In the genomic region with DNA sequence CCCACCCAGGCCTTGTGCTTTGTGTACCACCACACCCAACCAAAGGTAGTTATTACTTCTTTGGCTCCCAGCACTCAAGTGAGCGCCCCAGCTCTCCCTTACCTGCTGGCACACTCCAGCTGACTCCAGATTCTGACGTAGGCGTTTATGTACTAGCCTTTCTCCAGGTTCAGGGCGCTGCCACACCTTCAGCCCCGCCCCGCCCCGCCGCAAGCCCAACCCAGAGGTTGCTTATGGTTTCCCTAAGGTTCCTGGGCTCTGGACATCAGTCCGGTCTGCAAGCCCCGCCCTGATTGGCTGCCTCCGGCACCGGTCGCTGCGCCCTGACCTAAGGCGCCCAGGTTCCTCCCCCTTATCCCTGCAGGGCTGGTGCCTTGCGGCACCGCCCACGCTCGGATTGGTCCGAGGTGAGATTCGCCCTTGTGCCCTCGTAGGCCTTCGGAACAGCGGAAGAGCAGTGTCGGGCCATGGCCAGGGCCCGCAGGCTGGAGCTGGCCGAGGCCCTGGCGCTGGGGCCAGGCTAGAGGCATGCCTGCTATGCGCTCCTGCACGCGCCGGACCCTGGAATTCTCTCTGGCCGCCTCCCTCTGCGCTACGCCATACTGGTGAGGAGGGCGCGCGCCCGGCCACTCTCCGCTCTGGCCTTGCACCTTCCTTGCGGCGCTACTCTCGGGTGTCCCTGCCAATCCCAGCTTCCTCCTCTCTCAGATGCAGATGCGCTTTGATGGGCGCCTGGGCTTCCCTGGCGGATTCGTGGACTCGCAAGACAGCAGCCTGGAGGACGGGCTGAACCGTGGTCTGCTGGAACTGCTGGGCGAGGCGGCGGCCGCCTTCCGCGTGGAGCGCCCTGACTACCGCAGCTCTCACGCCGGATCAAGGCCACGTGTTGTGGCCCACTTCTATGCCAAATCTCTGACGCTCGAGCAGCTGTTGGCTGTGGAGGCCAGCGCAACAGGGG, we compare ENCODE assay signal across 8 cellular contexts.
DNase-seq lines count a peak whose midpoint lies in the region; ATAC-seq and TF ChIP-seq lines count a peak whose summit lies in the region.

No MANE protein-coding gene starts in this region.

- H3K4me3 Mint-ChIP-seq in stimulated activated naive B cell treated with anti-CD40 and anti-IgM and Interleukin-4, amounts not matched to agents 10 μg/mL and 1 μg/mL and 100 μg/mL, for 72 hours: peak overlapping the region; percentile 75 to 92

- TF ChIP-seq CTCF in GM13976 (IDR thresholded peaks at IDR 0.05; ENCODE audit: borderline replicate concordance, control extremely low read depth, extremely low read depth, insufficient read depth, missing control alignments): no peak

- H3K27ac Mint-ChIP-seq in stimulated activated naive B cell treated with anti-CD40 and anti-IgM and Interleukin-4, amounts not matched to agents 10 μg/mL and 1 μg/mL and 100 μg/mL, for 72 hours: peak overlapping the region; percentile 94

- H3K9me3 Mint-ChIP-seq in stimulated activated naive B cell treated with anti-CD40 and anti-IgM and Interleukin-4, amounts not matched to agents 10 μg/mL and 1 μg/mL and 100 μg/mL, for 72 hours: no peaks in the 10 kb centered on the region

- peaks cover 11 to 17% of the 10 kb centered on the region in 2 donors for H3K4me1 Mint-ChIP-seq in stimulated activated naive B cell treated with anti-CD40 and anti-IgM and Interleukin-4, amounts not matched to agents 10 μg/mL and 1 μg/mL and 100 μg/mL, for 72 hours

- ATAC-seq in HG02588 (IDR thresholded peaks at IDR 0.05; ENCODE audit: unreplicated experiment) (peak; percentile 86), GM21717 (IDR thresholded peaks at IDR 0.05; ENCODE audit: unreplicated experiment) (no peak)
- peak; percentile 92 to 95 for ATAC-seq in stimulated activated naive B cell treated with anti-CD40 and anti-IgM and Interleukin-4, amounts not matched to agents 10 μg/mL and 1 μg/mL and 100 μg/mL, for 72 hours (replicated peaks)

- H3K27me3 Mint-ChIP-seq in stimulated activated naive B cell treated with anti-CD40 and anti-IgM and Interleukin-4, amounts not matched to agents 10 μg/mL and 1 μg/mL and 100 μg/mL, for 72 hours: peaks cover 18 to 20% of the 10 kb centered on the region in 2 donors

- DNase-seq in GM13976 (ENCODE audit: low spot score): peak; percentile 87
- peak; percentile 96 for DNase-seq in NCI-H774 (lab: John Stamatoyannopoulos, UW)
- peak; percentile 29 for DNase-seq in cortex of kidney (lab: John Stamatoyannopoulos, UW)
- peak; percentile 99 for DNase-seq in kidney tubule cell (ENCODE audit: low spot score)
- DNase-seq in stimulated activated naive B cell treated with anti-CD40 and anti-IgM and Interleukin-4, amounts not matched to agents 10 μg/mL and 1 μg/mL and 100 μg/mL, for 72 hours: peak; percentile 70
- DNase-seq in stimulated activated CD4-positive, alpha-beta T cell treated with anti-CD3 and anti-CD28 coated beads, Interleukin-4, amount 100 ng/mL, for 1 hour: no peak

- in situ Hi-C loops in GM13976 (cut with MboI; ENCODE audit: low sequenced_read_pairs, unreplicated experiment): no loop called here

- peaks cover 1 to 2% of the 10 kb centered on the region in 2 donors for H3K36me3 Mint-ChIP-seq in stimulated activated naive B cell treated with anti-CD40 and anti-IgM and Interleukin-4, amounts not matched to agents 10 μg/mL and 1 μg/mL and 100 μg/mL, for 72 hours
